2 cellular contexts compared by ENCODE assay signal in genomic region chrX:11113731-11114130, GRCh38.
TF ChIP-seq lines count a peak whose summit lies in the region.

No MANE protein-coding gene starts in this region.

TF ChIP-seq in SK-N-SH treated with all-trans-retinoic acid at 6 μM for 48 hours, 23 proteins besides CTCF, POLR2A, EP300 and RAD21 (continued from another document):
- TF ChIP-seq OSR1 (CRISPR knock-in tag; IDR thresholded peaks at IDR 0.05) (no peak), ZNF70 (CRISPR knock-in tag; IDR thresholded peaks at IDR 0.05) (no peak), ZFP30 (CRISPR knock-in tag; IDR thresholded peaks at IDR 0.05) (no peak), ZFP3 (CRISPR knock-in tag; IDR thresholded peaks at IDR 0.05) (no peak), GLIS3 (CRISPR knock-in tag; IDR thresholded peaks at IDR 0.05) (no peak), ZNF565 (CRISPR knock-in tag; conservative IDR thresholded peaks at IDR 0.05; ENCODE audit: low read depth) (no peak), ESRRG (CRISPR knock-in tag; IDR thresholded peaks at IDR 0.05) (no peak), CSDC2 (CRISPR knock-in tag; IDR thresholded peaks at IDR 0.05) (no peak), CSRNP3 (CRISPR knock-in tag; IDR thresholded peaks at IDR 0.05) (no peak)
- TF ChIP-seq, protein P1, sequence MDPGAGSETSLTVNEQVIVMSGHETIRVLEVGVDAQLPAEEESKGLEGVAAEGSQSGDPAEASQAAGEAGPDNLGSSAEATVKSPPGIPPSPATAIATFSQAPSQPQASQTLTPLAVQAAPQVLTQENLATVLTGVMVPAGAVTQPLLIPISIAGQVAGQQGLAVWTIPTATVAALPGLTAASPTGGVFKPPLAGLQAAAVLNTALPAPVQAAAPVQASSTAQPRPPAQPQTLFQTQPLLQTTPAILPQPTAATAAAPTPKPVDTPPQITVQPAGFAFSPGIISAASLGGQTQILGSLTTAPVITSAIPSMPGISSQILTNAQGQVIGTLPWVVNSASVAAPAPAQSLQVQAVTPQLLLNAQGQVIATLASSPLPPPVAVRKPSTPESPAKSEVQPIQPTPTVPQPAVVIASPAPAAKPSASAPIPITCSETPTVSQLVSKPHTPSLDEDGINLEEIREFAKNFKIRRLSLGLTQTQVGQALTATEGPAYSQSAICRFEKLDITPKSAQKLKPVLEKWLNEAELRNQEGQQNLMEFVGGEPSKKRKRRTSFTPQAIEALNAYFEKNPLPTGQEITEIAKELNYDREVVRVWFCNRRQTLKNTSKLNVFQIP (CRISPR knock-in tag; IDR thresholded peaks at IDR 0.05; ENCODE audit: borderline replicate concordance, low read depth) = no peak
- TF ChIP-seq, protein P2, sequence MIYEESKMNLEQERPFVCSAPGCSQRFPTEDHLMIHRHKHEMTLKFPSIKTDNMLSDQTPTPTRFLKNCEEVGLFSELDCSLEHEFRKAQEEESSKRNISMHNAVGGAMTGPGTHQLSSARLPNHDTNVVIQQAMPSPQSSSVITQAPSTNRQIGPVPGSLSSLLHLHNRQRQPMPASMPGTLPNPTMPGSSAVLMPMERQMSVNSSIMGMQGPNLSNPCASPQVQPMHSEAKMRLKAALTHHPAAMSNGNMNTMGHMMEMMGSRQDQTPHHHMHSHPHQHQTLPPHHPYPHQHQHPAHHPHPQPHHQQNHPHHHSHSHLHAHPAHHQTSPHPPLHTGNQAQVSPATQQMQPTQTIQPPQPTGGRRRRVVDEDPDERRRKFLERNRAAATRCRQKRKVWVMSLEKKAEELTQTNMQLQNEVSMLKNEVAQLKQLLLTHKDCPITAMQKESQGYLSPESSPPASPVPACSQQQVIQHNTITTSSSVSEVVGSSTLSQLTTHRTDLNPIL (CRISPR knock-in tag; IDR thresholded peaks at IDR 0.05; ENCODE audit: low read depth) = no peak

TF ChIP-seq in WTC11, 78 proteins besides CTCF, POLR2A, EP300 and RAD21 (continued from another document):
- TF ChIP-seq, protein P3, sequence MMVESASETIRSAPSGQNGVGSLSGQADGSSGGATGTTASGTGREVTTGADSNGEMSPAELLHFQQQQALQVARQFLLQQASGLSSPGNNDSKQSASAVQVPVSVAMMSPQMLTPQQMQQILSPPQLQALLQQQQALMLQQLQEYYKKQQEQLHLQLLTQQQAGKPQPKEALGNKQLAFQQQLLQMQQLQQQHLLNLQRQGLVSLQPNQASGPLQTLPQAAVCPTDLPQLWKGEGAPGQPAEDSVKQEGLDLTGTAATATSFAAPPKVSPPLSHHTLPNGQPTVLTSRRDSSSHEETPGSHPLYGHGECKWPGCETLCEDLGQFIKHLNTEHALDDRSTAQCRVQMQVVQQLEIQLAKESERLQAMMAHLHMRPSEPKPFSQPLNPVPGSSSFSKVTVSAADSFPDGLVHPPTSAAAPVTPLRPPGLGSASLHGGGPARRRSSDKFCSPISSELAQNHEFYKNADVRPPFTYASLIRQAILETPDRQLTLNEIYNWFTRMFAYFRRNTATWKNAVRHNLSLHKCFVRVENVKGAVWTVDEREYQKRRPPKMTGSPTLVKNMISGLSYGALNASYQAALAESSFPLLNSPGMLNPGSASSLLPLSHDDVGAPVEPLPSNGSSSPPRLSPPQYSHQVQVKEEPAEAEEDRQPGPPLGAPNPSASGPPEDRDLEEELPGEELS (CRISPR knock-in tag; IDR thresholded peaks at IDR 0.05) = no peak
- TF ChIP-seq GRHL2 (CRISPR knock-in tag; IDR thresholded peaks at IDR 0.05; ENCODE audit: insufficient replicate concordance, severe bottlenecking) = no peak
- TF ChIP-seq PREB (CRISPR knock-in tag; IDR thresholded peaks at IDR 0.05; ENCODE audit: borderline replicate concordance) = no peak
- TF ChIP-seq NFATC4 (CRISPR knock-in tag; IDR thresholded peaks at IDR 0.05) = no peak
